Comparison of ENCODE assay signal across 25 cellular contexts in the genomic region with DNA sequence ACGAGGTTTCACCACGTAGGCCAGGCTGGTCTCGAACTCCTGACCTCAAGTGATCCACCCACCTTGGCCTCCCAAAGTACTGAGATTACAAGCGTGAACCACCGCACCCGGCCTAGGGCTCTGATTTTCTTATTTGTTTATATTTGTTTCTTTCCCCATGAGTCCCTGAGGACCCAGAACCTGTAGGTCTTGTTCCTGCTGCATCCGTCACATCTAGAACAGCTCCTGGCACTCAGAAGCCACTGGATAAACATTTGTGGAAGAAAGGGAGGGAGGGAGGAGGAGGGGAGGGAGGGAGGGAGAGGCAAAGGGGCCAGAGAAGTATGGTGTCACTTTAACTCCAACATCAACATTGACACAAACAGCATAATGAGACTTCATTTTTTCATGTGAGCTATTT.
A peak's percentile ranks its signal among the peaks of the same experiment; 100 is the strongest.
DNase-seq lines count a peak whose midpoint lies in the region; TF ChIP-seq lines count a peak whose summit lies in the region.
"Had no signal": no experiment of that assay in that cellular context is flagged by ENCODE, and none has a peak within 500 bp of the region (broad histone marks: within the 10 kb centered on the region; RNA-seq: fewer than 3 reads in every experiment).

No MANE protein-coding gene starts in this region.

- no peaks in the 10 kb centered on the region for H3K4me1 Mint-ChIP-seq in immature natural killer cell

- H3K4me3 Mint-ChIP-seq in immature natural killer cell: no peak overlapping the region
- H3K4me3 Mint-ChIP-seq: CD4-positive, alpha-beta T cell; T-helper 17 cell had no signal

- intact Hi-C loops in prostate gland (cut with DNase I): no loop called here

- no peak overlapping the region for H3K4me3 ChIP-seq in prostate gland
- H3K4me3 ChIP-seq: A549; BLaER1 treated with 17β-estradiol and CSF1 and Interleukin-3, amounts not matched to agents 10 nM and 100 nM; GM23248; Peyer's patch had no signal

- peaks cover 0 to 6% (median 0%) of the 10 kb centered on the region in 3 donors for H3K27me3 Mint-ChIP-seq in immature natural killer cell (ENCODE audit: low read depth in 3 of 3)
- H3K27me3 Mint-ChIP-seq: CD4-positive, alpha-beta T cell had no signal

- no peaks in the 10 kb centered on the region for H3K36me3 Mint-ChIP-seq in immature natural killer cell

- H3K4me1 ChIP-seq in prostate gland (replicated peaks): no peaks in the 10 kb centered on the region
- H3K4me1 ChIP-seq: Caco-2, Peyer's patch had no signal

- TF ChIP-seq POLR2A in prostate gland (IDR thresholded peaks at IDR 0.05): no peak

- peak overlapping the region in 1 of 2 donors; percentile 26 for H3K27ac ChIP-seq in prostate gland
- H3K27ac ChIP-seq: A549; BLaER1 treated with 17β-estradiol and CSF1 and Interleukin-3, amounts not matched to agents 10 nM and 100 nM; GM23248; Peyer's patch had no signal

- H3K27ac Mint-ChIP-seq in immature natural killer cell: peak overlapping the region in 1 of 6 donors; percentile 73
- H3K27ac Mint-ChIP-seq: CD4-positive, alpha-beta T cell; T-helper 17 cell had no signal

- H3K9me3 ChIP-seq in prostate gland: no peaks in the 10 kb centered on the region
- H3K9me3 ChIP-seq: A549, Caco-2, Peyer's patch had no signal

- WGBS in prostate gland: 38% methylated on average over 7 of the region's 7 CpGs

- H3K9me3 Mint-ChIP-seq in immature natural killer cell: no peaks in the 10 kb centered on the region
- H3K9me3 Mint-ChIP-seq: CD4-positive, alpha-beta T cell had no signal

- H3K36me3 ChIP-seq in prostate gland: no peaks in the 10 kb centered on the region
- H3K36me3 ChIP-seq: BLaER1 treated with 17β-estradiol and CSF1 and Interleukin-3, amounts not matched to agents 10 nM and 100 nM; Peyer's patch had no signal

- DNase-seq in NCI-H345 (lab: John Stamatoyannopoulos, UW): peak; percentile 13
- DNase-seq in NCI-H345 treated with DMSO at 0.1 percent for 48 hours (lab: John Stamatoyannopoulos, UW; ENCODE audit: unreplicated experiment): no peak
- DNase-seq in ELF-1 (ENCODE audit: low read depth, low spot score): peak; percentile 48
- DNase-seq in NCI-H69 (lab: John Stamatoyannopoulos, UW): peak; percentile 14
- DNase-seq in prostate gland (ENCODE audit: low spot score): peak; percentile 76
- DNase-seq in immature natural killer cell: no peak
- DNase-seq in OCI-M2 (lab: John Stamatoyannopoulos, UW; ENCODE audit: unreplicated experiment): no peak
- DNase-seq: AML-193; Caco-2; CD4-positive, alpha-beta T cell; GM23248; H7; Karpas-422; MV-4-11; NCI-H1105; NCI-H1436 treated with DMSO at 0.1 percent for 48 hours; NCI-H187 treated with DMSO at 0.1 percent for 48 hours; NCI-H2171; NCI-H226; NCI-H526; Peyer's patch; SIG-M5; T-helper 17 cell had no signal

- H3K27me3 ChIP-seq in prostate gland (replicated peaks; ENCODE audit: insufficient read depth): no peaks in the 10 kb centered on the region
- H3K27me3 ChIP-seq: Peyer's patch had no signal

- no peak for TF ChIP-seq CTCF in prostate gland (IDR thresholded peaks at IDR 0.05)

Comparison
In these comparisons a context has a peak if more than half of its experiments do, and no peak if none do; other contexts are left out.
1. DNase-seq: peak in NCI-H345 (single experiment), ELF-1 (single experiment), NCI-H69 (single experiment) and prostate gland (single experiment); none in NCI-H345 treated with DMSO at 0.1 percent for 48 hours (single experiment), immature natural killer cell (0 of 3) and OCI-M2 (single experiment).